Comparison of ENCODE assay signal across 7 cellular contexts in the genomic region with DNA sequence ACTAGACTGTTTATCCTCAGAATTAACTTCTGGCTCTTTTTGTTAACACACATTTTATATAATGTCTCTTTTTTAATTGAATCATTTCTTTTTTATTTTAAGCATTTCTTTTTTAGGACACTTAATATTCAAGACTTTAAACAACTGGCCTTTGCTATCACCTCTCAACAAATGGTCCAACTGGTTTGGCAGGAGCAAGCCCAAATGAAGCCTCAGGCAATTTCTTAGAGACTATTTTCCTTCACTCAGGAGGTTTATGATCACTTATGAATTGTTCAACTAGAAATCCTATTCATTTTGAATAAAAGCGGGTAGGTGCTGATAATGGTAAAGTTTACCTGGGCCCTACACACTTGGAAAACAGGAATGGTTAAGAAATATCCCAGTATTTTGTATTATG.
"Had no signal": no experiment of that assay in that cellular context is flagged by ENCODE, and none has a peak within 500 bp of the region (broad histone marks: within the 10 kb centered on the region; RNA-seq: fewer than 3 reads in every experiment).

No MANE protein-coding gene starts in this region.

- DNase-seq: H9, HCEC 1CT had no signal

- H3K4me2 ChIP-seq: GM23338 had no signal

- H3K27ac ChIP-seq: HL-60 had no signal

- ATAC-seq: GM23338, HepG2 had no signal

- H3K4me3 ChIP-seq: GM23338 had no signal

- FAIRE-seq: H1, H54, HepG2 had no signal
